In genomic region chr11:65899356-65900124, GRCh38 we compare ENCODE assay signal across 1 cellular context.
TF ChIP-seq lines count a peak whose summit lies in the region.

No MANE protein-coding gene starts in this region.

TF ChIP-seq in HepG2, 621 proteins besides CTCF, POLR2A, EP300 and RAD21 (continued from another document and continues in another):
- TF ChIP-seq HNF4G (IDR thresholded peaks at IDR 0.05; ENCODE audit: borderline replicate concordance, low read depth, low read length) (no peak), HNF4G (CRISPR knock-in tag; IDR thresholded peaks at IDR 0.05; ENCODE audit: borderline replicate concordance, low read depth) (no peak), TBL1XR1 (IDR thresholded peaks at IDR 0.05; ENCODE audit: borderline replicate concordance, low read length, partially characterized antibody) (no peak), ZNF224 (CRISPR knock-in tag; IDR thresholded peaks at IDR 0.05) (0 out of 2 replicates have a peak, but pooled peaks have one; percentile 44), ZNF788 (CRISPR knock-in tag; IDR thresholded peaks at IDR 0.05; ENCODE audit: borderline replicate concordance) (0 out of 2 replicates have a peak, but pooled peaks have one; percentile 9), IKZF4 (CRISPR knock-in tag; IDR thresholded peaks at IDR 0.05; ENCODE audit: borderline replicate concordance, low read depth, not compliant biosample characterization) (no peak), TRIM24 (CRISPR knock-in tag; IDR thresholded peaks at IDR 0.05) (0 out of 2 replicates have a peak, but pooled peaks have one; percentile 46), ZNF12 (CRISPR knock-in tag; IDR thresholded peaks at IDR 0.05) (no peak), RXRA (CRISPR knock-in tag; IDR thresholded peaks at IDR 0.05) (peak; percentile 56; the same call in 1 of the 2 replicates), PHF8 (CRISPR knock-in tag; IDR thresholded peaks at IDR 0.05) (peak; percentile 72), ZBTB43 (CRISPR knock-in tag; conservative IDR thresholded peaks at IDR 0.05) (no peak), U2AF1 (optimal IDR thresholded peaks at IDR 0.05; ENCODE audit: low read depth, low read length) (no peak), DNMT1 (CRISPR knock-in tag; IDR thresholded peaks at IDR 0.05) (no peak), ZNF883 (CRISPR knock-in tag; IDR thresholded peaks at IDR 0.05; ENCODE audit: not compliant biosample characterization) (peak; percentile 25), TEAD2 (CRISPR knock-in tag; IDR thresholded peaks at IDR 0.05) (no peak), ZNF800 (CRISPR knock-in tag; IDR thresholded peaks at IDR 0.05) (0 out of 2 replicates have a peak, but pooled peaks have one; percentile 5), SETDB1 (CRISPR knock-in tag; IDR thresholded peaks at IDR 0.05; ENCODE audit: borderline replicate concordance) (no peak), E2F1 (CRISPR knock-in tag; IDR thresholded peaks at IDR 0.05) (no peak), SUZ12 (IDR thresholded peaks at IDR 0.05; ENCODE audit: low read depth, low read length) (no peak), ZNF577 (CRISPR knock-in tag; IDR thresholded peaks at IDR 0.05; ENCODE audit: borderline replicate concordance, low read depth) (no peak), SPEN (CRISPR knock-in tag; IDR thresholded peaks at IDR 0.05; ENCODE audit: low read depth) (peak; percentile 73; the same call in 1 of the 2 replicates), KDM5A (IDR thresholded peaks at IDR 0.05; ENCODE audit: borderline replicate concordance, low read length) (no peak), AGO1 (IDR thresholded peaks at IDR 0.05; ENCODE audit: low read depth, low read length, poor library complexity, severe bottlenecking) (peak; percentile 45), HOXD1 (CRISPR knock-in tag; IDR thresholded peaks at IDR 0.05) (no peak), TP53 (CRISPR knock-in tag; conservative IDR thresholded peaks at IDR 0.05) (no peak; the same call in 1 of the 2 replicates), ZBED4 (CRISPR knock-in tag; IDR thresholded peaks at IDR 0.05; ENCODE audit: borderline replicate concordance) (0 out of 2 replicates have a peak, but pooled peaks have one; percentile 45)
- TF ChIP-seq, protein P1, sequence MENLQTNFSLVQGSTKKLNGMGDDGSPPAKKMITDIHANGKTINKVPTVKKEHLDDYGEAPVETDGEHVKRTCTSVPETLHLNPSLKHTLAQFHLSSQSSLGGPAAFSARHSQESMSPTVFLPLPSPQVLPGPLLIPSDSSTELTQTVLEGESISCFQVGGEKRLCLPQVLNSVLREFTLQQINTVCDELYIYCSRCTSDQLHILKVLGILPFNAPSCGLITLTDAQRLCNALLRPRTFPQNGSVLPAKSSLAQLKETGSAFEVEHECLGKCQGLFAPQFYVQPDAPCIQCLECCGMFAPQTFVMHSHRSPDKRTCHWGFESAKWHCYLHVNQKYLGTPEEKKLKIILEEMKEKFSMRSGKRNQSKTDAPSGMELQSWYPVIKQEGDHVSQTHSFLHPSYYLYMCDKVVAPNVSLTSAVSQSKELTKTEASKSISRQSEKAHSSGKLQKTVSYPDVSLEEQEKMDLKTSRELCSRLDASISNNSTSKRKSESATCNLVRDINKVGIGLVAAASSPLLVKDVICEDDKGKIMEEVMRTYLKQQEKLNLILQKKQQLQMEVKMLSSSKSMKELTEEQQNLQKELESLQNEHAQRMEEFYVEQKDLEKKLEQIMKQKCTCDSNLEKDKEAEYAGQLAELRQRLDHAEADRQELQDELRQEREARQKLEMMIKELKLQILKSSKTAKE (CRISPR knock-in tag; IDR thresholded peaks at IDR 0.05; ENCODE audit: borderline replicate concordance): peak; percentile 62; the same call in 1 of the 2 replicates
- TF ChIP-seq, protein P2, sequence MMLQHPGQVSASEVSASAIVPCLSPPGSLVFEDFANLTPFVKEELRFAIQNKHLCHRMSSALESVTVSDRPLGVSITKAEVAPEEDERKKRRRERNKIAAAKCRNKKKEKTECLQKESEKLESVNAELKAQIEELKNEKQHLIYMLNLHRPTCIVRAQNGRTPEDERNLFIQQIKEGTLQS (CRISPR knock-in tag; IDR thresholded peaks at IDR 0.05): peak; percentile 52; the same call in 1 of the 2 replicates
- TF ChIP-seq, protein P3, sequence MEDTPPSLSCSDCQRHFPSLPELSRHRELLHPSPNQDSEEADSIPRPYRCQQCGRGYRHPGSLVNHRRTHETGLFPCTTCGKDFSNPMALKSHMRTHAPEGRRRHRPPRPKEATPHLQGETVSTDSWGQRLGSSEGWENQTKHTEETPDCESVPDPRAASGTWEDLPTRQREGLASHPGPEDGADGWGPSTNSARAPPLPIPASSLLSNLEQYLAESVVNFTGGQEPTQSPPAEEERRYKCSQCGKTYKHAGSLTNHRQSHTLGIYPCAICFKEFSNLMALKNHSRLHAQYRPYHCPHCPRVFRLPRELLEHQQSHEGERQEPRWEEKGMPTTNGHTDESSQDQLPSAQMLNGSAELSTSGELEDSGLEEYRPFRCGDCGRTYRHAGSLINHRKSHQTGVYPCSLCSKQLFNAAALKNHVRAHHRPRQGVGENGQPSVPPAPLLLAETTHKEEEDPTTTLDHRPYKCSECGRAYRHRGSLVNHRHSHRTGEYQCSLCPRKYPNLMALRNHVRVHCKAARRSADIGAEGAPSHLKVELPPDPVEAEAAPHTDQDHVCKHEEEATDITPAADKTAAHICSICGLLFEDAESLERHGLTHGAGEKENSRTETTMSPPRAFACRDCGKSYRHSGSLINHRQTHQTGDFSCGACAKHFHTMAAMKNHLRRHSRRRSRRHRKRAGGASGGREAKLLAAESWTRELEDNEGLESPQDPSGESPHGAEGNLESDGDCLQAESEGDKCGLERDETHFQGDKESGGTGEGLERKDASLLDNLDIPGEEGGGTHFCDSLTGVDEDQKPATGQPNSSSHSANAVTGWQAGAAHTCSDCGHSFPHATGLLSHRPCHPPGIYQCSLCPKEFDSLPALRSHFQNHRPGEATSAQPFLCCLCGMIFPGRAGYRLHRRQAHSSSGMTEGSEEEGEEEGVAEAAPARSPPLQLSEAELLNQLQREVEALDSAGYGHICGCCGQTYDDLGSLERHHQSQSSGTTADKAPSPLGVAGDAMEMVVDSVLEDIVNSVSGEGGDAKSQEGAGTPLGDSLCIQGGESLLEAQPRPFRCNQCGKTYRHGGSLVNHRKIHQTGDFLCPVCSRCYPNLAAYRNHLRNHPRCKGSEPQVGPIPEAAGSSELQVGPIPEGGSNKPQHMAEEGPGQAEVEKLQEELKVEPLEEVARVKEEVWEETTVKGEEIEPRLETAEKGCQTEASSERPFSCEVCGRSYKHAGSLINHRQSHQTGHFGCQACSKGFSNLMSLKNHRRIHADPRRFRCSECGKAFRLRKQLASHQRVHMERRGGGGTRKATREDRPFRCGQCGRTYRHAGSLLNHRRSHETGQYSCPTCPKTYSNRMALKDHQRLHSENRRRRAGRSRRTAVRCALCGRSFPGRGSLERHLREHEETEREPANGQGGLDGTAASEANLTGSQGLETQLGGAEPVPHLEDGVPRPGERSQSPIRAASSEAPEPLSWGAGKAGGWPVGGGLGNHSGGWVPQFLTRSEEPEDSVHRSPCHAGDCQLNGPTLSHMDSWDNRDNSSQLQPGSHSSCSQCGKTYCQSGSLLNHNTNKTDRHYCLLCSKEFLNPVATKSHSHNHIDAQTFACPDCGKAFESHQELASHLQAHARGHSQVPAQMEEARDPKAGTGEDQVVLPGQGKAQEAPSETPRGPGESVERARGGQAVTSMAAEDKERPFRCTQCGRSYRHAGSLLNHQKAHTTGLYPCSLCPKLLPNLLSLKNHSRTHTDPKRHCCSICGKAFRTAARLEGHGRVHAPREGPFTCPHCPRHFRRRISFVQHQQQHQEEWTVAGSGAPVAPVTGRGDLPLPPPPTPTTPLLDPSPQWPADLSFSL (CRISPR knock-in tag; IDR thresholded peaks at IDR 0.05): peak; percentile 61; the same call in 1 of the 2 replicates
- TF ChIP-seq, protein P4, sequence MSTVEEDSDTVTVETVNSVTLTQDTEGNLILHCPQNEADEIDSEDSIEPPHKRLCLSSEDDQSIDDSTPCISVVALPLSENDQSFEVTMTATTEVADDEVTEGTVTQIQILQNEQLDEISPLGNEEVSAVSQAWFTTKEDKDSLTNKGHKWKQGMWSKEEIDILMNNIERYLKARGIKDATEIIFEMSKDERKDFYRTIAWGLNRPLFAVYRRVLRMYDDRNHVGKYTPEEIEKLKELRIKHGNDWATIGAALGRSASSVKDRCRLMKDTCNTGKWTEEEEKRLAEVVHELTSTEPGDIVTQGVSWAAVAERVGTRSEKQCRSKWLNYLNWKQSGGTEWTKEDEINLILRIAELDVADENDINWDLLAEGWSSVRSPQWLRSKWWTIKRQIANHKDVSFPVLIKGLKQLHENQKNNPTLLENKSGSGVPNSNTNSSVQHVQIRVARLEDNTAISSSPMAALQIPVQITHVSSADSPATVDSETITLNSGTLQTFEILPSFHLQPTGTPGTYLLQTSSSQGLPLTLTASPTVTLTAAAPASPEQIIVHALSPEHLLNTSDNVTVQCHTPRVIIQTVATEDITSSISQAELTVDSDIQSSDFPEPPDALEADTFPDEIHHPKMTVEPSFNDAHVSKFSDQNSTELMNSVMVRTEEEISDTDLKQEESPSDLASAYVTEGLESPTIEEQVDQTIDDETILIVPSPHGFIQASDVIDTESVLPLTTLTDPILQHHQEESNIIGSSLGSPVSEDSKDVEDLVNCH (CRISPR knock-in tag; IDR thresholded peaks at IDR 0.05): no peak
